In genomic region chr3:106130384-106131084, GRCh38 we compare ENCODE assay signal across 11 cellular contexts.
DNase-seq lines count a peak whose midpoint lies in the region; ATAC-seq and TF ChIP-seq lines count a peak whose summit lies in the region.
"Had no signal": no experiment of that assay in that cellular context is flagged by ENCODE, and none has a peak within 500 bp of the region (broad histone marks: within the 10 kb centered on the region; RNA-seq: fewer than 3 reads in every experiment).

No MANE protein-coding gene starts in this region.

- TF ChIP-seq CTCF in HCT116 (IDR thresholded peaks at IDR 0.05 in 2 of 3, conservative IDR thresholded peaks at IDR 0.05 in 1 of 3; ENCODE audit: borderline replicate concordance in 1 of 3, insufficient read depth in 1 of 3, low read depth in 2 of 3, low read length in 2 of 3) = no peak
- no peak for TF ChIP-seq CTCF in astrocyte of the spinal cord (IDR thresholded peaks at IDR 0.05; ENCODE audit: low read depth, low read length)
- no peak for TF ChIP-seq CTCF in kidney epithelial cell (IDR thresholded peaks at IDR 0.05; ENCODE audit: insufficient read depth, low read length, poor library complexity, severe bottlenecking)

- peaks cover 32% of the 10 kb centered on the region for H3K4me1 ChIP-seq in ACC112 (ENCODE audit: control insufficient read depth, insufficient read depth, low read length, unreplicated experiment)
- H3K4me1 ChIP-seq in HCT116 (ENCODE audit: control insufficient read depth in 1 of 2, insufficient read depth in 2 of 2, low read length in 2 of 2) = no peaks in the 10 kb centered on the region

- H4K20me1 ChIP-seq in HCT116 (ENCODE audit: insufficient read depth) = no peaks in the 10 kb centered on the region

- H3K36me3 ChIP-seq in ACC112 (ENCODE audit: insufficient read depth, low read length) (no peaks in the 10 kb centered on the region), HCT116 (ENCODE audit: control insufficient read depth in 1 of 2, insufficient read depth in 2 of 2, low read length in 2 of 2) (no peaks in the 10 kb centered on the region), kidney epithelial cell (ENCODE audit: control insufficient read depth, insufficient read depth, low read length) (no peaks in the 10 kb centered on the region)

- no peaks in the 10 kb centered on the region for H3K9me2 ChIP-seq in HCT116 (ENCODE audit: insufficient read depth)

- H3K9ac ChIP-seq in HCT116 (ENCODE audit: low read length) = no peak overlapping the region

- no peak for ATAC-seq in HCT116
- ATAC-seq: effector memory CD8-positive, alpha-beta T cell had no signal

- H3K4me2 ChIP-seq in HCT116 (ENCODE audit: low read length) = no peak overlapping the region

- intact Hi-C loops in HCT116 (cut with micrococcal nuclease) = no loop called here

- H3K27ac ChIP-seq in ACC112 (ENCODE audit: low read depth, low read length) = peak overlapping the region; percentile 62
- H3K27ac ChIP-seq in HCT116 (ENCODE audit: low read depth, low read length) = no peak overlapping the region

- no peaks in the 10 kb centered on the region for H3K9me3 ChIP-seq in HCT116 (ENCODE audit: control insufficient read depth in 1 of 2, insufficient read depth in 1 of 2, low read depth in 1 of 2, low read length in 2 of 2)

- H3K27me3 ChIP-seq in ACC112 (ENCODE audit: insufficient read depth, low read length) (no peaks in the 10 kb centered on the region), HCT116 (ENCODE audit: insufficient read depth, low read length) (no peaks in the 10 kb centered on the region), kidney epithelial cell (ENCODE audit: control insufficient read depth, insufficient read depth, low read length) (no peaks in the 10 kb centered on the region)

- CTCF ChIA-PET in HCT116 (lab: Charles Lee) = no interaction called here

- RAD21 ChIA-PET in HCT116 (lab: Charles Lee; ENCODE audit: low non-redundant PET in 1 of 2, low total read pairs in 2 of 2, uncharacterized antibody in 2 of 2, unreplicated experiment in 2 of 2) = no interaction called here

- no peak for TF ChIP-seq POLR2A in HCT116 (IDR thresholded peaks at IDR 0.05; ENCODE audit: borderline replicate concordance, extremely low read depth, insufficient read depth, insufficient read length)

- POLR2A ChIA-PET in HCT116 (lab: Charles Lee) = no interaction called here

- no TSS peak for BruUV-seq in HCT116 (replicated peaks; lab: Mats Ljungman, UMichigan)

- no peak for DNase-seq in HCT116 (ENCODE audit: low read depth, low spot score)
- DNase-seq in astrocyte of the spinal cord (ENCODE audit: low read depth, low spot score) = peak; percentile 86
- peak; percentile 37 for DNase-seq in kidney epithelial cell (ENCODE audit: low read depth)
- no peak for DNase-seq in stimulated activated CD4-positive, alpha-beta T cell treated with anti-CD3 and anti-CD28 coated beads, Interleukin-4, amount 100 ng/mL, for 24 hours
- no peak for DNase-seq in NOMO-1 treated with dmso at 0.1 percent for 144 hours (lab: John Stamatoyannopoulos, UW; ENCODE audit: unreplicated experiment)
- DNase-seq in GOT3 (lab: John Stamatoyannopoulos, UW) = no peak
- DNase-seq in effector CD8-positive, alpha-beta T cell (lab: John Stamatoyannopoulos, UW) = no peak
- DNase-seq: activated CD4-positive, alpha-beta T cell treated with anti-CD3 and anti-CD28 coated beads for 1 hour; effector memory CD8-positive, alpha-beta T cell; NCI-H2081 treated with DMSO at 0.1 percent for 48 hours had no signal

- no peak for TF ChIP-seq RAD21 in HCT116 (IDR thresholded peaks at IDR 0.05; ENCODE audit: low read depth)

- in situ Hi-C loops in astrocyte of the spinal cord (cut with HindIII; ENCODE audit: low sequenced_read_pairs) = no loop called here

- no peaks in the 10 kb centered on the region for H3K79me2 ChIP-seq in ACC112 (ENCODE audit: control insufficient read depth, insufficient read depth, low read length, unreplicated experiment)
- H3K79me2 ChIP-seq in HCT116 (ENCODE audit: insufficient read depth, low read length) = no peaks in the 10 kb centered on the region

- no peak overlapping the region for H2AFZ ChIP-seq in ACC112 (ENCODE audit: low read length, unreplicated experiment)
- H2AFZ ChIP-seq in HCT116 (ENCODE audit: low read depth, low read length, poor library complexity, severe bottlenecking) = peak overlapping the region; percentile 88

- H3K4me3 ChIP-seq in ACC112 (ENCODE audit: low read depth, low read length) (peak overlapping the region; percentile 27), HCT116 (replicated peaks in 1 of 2; ENCODE audit: low read depth in 1 of 2, low read length in 2 of 2) (no peak overlapping the region), astrocyte of the spinal cord (ENCODE audit: low read depth, low read length) (no peak overlapping the region), kidney epithelial cell (ENCODE audit: low read depth, low read length) (no peak overlapping the region)

TF ChIP-seq in HCT116, 20 proteins besides CTCF, POLR2A, EP300 and RAD21:
- TF ChIP-seq YY1 (IDR thresholded peaks at IDR 0.05; ENCODE audit: extremely low read depth, insufficient replicate concordance, low read depth, low read length) = no peak
- TF ChIP-seq SIN3A (IDR thresholded peaks at IDR 0.05; ENCODE audit: low read depth) = no peak
- no peak for TF ChIP-seq ATF3 (IDR thresholded peaks at IDR 0.05)
- TF ChIP-seq CEBPB (IDR thresholded peaks at IDR 0.05; ENCODE audit: low read depth) = no peak
- TF ChIP-seq TCF7L2 (IDR thresholded peaks at IDR 0.05; ENCODE audit: borderline replicate concordance, extremely low read depth, insufficient read depth, insufficient read length) = no peak
- TF ChIP-seq CBX3 (IDR thresholded peaks at IDR 0.05; ENCODE audit: low read depth) = no peak
- TF ChIP-seq SRF (IDR thresholded peaks at IDR 0.05; ENCODE audit: low read depth) = no peak
- no peak for TF ChIP-seq FOSL1 (IDR thresholded peaks at IDR 0.05; ENCODE audit: low read depth)
- no peak for TF ChIP-seq EZH2 (IDR thresholded peaks at IDR 0.05)
- TF ChIP-seq REST (IDR thresholded peaks at IDR 0.05; ENCODE audit: low read depth) = no peak
- TF ChIP-seq EZH2phosphoT487 (IDR thresholded peaks at IDR 0.05; ENCODE audit: borderline replicate concordance) = no peak
- no peak for TF ChIP-seq MAX (IDR thresholded peaks at IDR 0.05)
- TF ChIP-seq POLR2AphosphoS5 (IDR thresholded peaks at IDR 0.05; ENCODE audit: low read depth, low read length) = no peak
- TF ChIP-seq ZNF274 (IDR thresholded peaks at IDR 0.05; ENCODE audit: low read depth, low read length) = no peak

Comparison
In these comparisons a context has a peak if more than half of its experiments do, and no peak if none do; other contexts are left out.
1. DNase-seq: peak in astrocyte of the spinal cord (single experiment) and kidney epithelial cell (single experiment); none in HCT116 (single experiment), stimulated activated CD4-positive, alpha-beta T cell treated with anti-CD3 and anti-CD28 coated beads, Interleukin-4, amount 100 ng/mL, for 24 hours (single experiment), NOMO-1 treated with dmso at 0.1 percent for 144 hours (single experiment), GOT3 (single experiment) and effector CD8-positive, alpha-beta T cell (single experiment).